Comparison of ENCODE assay signal across 8 cellular contexts in genomic region chr5:174793684-174794328, GRCh38.
DNase-seq lines count a peak whose midpoint lies in the region; ATAC-seq, FAIRE-seq and TF ChIP-seq lines count a peak whose summit lies in the region.

No MANE protein-coding gene starts in this region.

- no peak overlapping the region for H3K9ac ChIP-seq in kidney (ENCODE audit: low read length in 2 of 2)

- POLR2A ChIA-PET in Caco-2 (lab: Charles Lee) = no interaction called here

- H3K36me3 ChIP-seq in Caco-2 (ENCODE audit: control insufficient read depth, insufficient read depth, low read length) (no peaks in the 10 kb centered on the region), bronchial epithelial cell (ENCODE audit: control insufficient read depth, insufficient read depth, low read length) (no peaks in the 10 kb centered on the region), kidney (ENCODE audit: control insufficient read depth in 1 of 2, insufficient read depth in 2 of 2, low read length in 2 of 2) (no peaks in the 10 kb centered on the region)

- no peak overlapping the region for H3K27ac Mint-ChIP-seq in Caco-2 (ENCODE audit: unreplicated experiment)

- peak; percentile 97 to 98 for TF ChIP-seq CTCF in Caco-2 (IDR thresholded peaks at IDR 0.05; ENCODE audit: insufficient read depth in 1 of 2, low read depth in 1 of 2, low read length in 1 of 2, severe bottlenecking in 1 of 2, unreplicated experiment in 1 of 2)
- peak; percentile 99 for TF ChIP-seq CTCF in VCaP (conservative IDR thresholded peaks at IDR 0.05)
- peak; percentile 97 for TF ChIP-seq CTCF in bronchial epithelial cell (IDR thresholded peaks at IDR 0.05; ENCODE audit: insufficient read depth, low read length, severe bottlenecking)
- peak; percentile 68 for TF ChIP-seq CTCF in kidney (IDR thresholded peaks at IDR 0.05; ENCODE audit: borderline replicate concordance, extremely low read depth, insufficient read depth)

- no peaks in the 10 kb centered on the region for H3K9me3 ChIP-seq in Caco-2
- H3K9me3 ChIP-seq in kidney (ENCODE audit: control insufficient read depth in 1 of 2, low read length in 2 of 2) = no peaks in the 10 kb centered on the region

- H3K27me3 ChIP-seq in Caco-2 (replicated peaks; ENCODE audit: control insufficient read depth, insufficient read depth, low read length) (no peaks in the 10 kb centered on the region), bronchial epithelial cell (ENCODE audit: control insufficient read depth, insufficient read depth, low read length) (no peaks in the 10 kb centered on the region)

- H3K4me3 ChIP-seq in Caco-2 (ENCODE audit: low read depth, low read length) = no peak overlapping the region
- no peak overlapping the region for H3K4me3 ChIP-seq in bronchial epithelial cell (ENCODE audit: low read depth, low read length)
- no peak overlapping the region for H3K4me3 ChIP-seq in kidney (ENCODE audit: low read length in 2 of 2)

- DNase-seq in Caco-2 = peak; percentile 61 to 81
- peak; percentile 67 for DNase-seq in LoVo (ENCODE audit: low spot score)
- DNase-seq in bronchial epithelial cell (ENCODE audit: low read depth) = peak; percentile 7
- peak; percentile 83 for DNase-seq in kidney
- peak; percentile 1 to 30 (median 18) for DNase-seq in stimulated activated CD4-positive, alpha-beta T cell treated with anti-CD3 and anti-CD28 coated beads, Interleukin-1b, Interleukin-23, amount 100 ng/mL, for 24 hours (ENCODE audit: low read depth in 4 of 4, low spot score in 1 of 4)

- peak; percentile 82 for ATAC-seq in GM19463 (IDR thresholded peaks at IDR 0.05; ENCODE audit: unreplicated experiment)
- no peak for ATAC-seq in GM18517 (IDR thresholded peaks at IDR 0.05; ENCODE audit: unreplicated experiment)

- H3K27ac ChIP-seq in VCaP (peak overlapping the region; percentile 13; the same call in 1 of the 2 replicates), kidney (ENCODE audit: low read depth in 2 of 2, low read length in 2 of 2) (no peak overlapping the region)

- no peaks in the 10 kb centered on the region for H3K4me1 ChIP-seq in Caco-2
- H3K4me1 ChIP-seq in kidney (ENCODE audit: control insufficient read depth in 1 of 2, insufficient read depth in 1 of 2, low read depth in 1 of 2, low read length in 2 of 2) = no peaks in the 10 kb centered on the region

- peaks cover 7% of the 10 kb centered on the region for H3K4me1 Mint-ChIP-seq in Caco-2 (ENCODE audit: low read depth, unreplicated experiment)

- CTCF ChIA-PET in Caco-2 (lab: Charles Lee) = interaction anchor here (0.6 to 1.6 kb wide), 11 partner anchors 16 to 467 kb away, joined by 3 to 30 read pairs (median 4); no protein-coding TSS in a partner anchor

- intact Hi-C loops in Caco-2 (cut with micrococcal nuclease; ENCODE audit: unreplicated experiment) = loop anchor here (1.0 to 5.0 kb wide), 5 partner anchors 42 to 467 kb away; no protein-coding TSS in a partner anchor
- intact Hi-C loops in kidney (cut with DNase I) = no loop called here

- H3K36me3 Mint-ChIP-seq in Caco-2 (ENCODE audit: insufficient read depth, unreplicated experiment) = no peaks in the 10 kb centered on the region

- FAIRE-seq in bronchial epithelial cell (lab: Jason Lieb, UNC) (no peak), kidney (lab: Jason Lieb, UNC) (no peak)

- H3K9me3 Mint-ChIP-seq in Caco-2 (ENCODE audit: unreplicated experiment) = no peaks in the 10 kb centered on the region

- H3K4me3 Mint-ChIP-seq in Caco-2 (ENCODE audit: unreplicated experiment) = peak overlapping the region; percentile 13

- BruUV-seq in Caco-2 (replicated peaks; lab: Mats Ljungman, UMichigan) = no TSS peak

- H3K27me3 Mint-ChIP-seq in Caco-2 (ENCODE audit: insufficient read depth, unreplicated experiment) = no peaks in the 10 kb centered on the region

Comparison
In these comparisons a context has a peak if more than half of its experiments do, and no peak if none do; other contexts are left out.
1. DNase-seq: peak in every context shown above with its lines; median percentile 83 in kidney; 71 in Caco-2; 67 in LoVo; 18 in stimulated activated CD4-positive, alpha-beta T cell treated with anti-CD3 and anti-CD28 coated beads, Interleukin-1b, Interleukin-23, amount 100 ng/mL, for 24 hours; 7 in bronchial epithelial cell.